ENCODE assay signal across 8 cellular contexts in the genomic region with DNA sequence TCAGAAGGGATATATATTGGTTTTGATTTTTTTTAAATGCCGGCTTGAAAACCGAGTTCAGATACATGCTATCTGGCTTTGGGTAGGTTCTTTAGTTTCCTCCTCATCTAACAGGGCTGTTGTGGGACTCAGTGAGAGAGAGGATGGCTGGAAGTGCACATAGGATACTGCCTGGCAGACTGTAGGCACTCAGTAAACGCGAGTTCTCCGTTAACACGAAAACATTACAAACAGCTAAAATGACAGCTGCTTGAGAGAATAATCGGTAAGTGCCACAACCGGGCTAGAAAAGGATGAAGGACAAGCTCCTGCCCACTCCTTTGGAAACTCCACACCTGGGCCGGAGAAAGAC. TPM values are rescaled to one million over a fixed set of nuclear protein-coding genes. Genes with fewer than 3 reads are reported as not detected.
A peak's percentile ranks its signal among the peaks of the same experiment; 100 is the strongest.
DNase-seq lines count a peak whose midpoint lies in the region; ATAC-seq, FAIRE-seq and TF ChIP-seq lines count a peak whose summit lies in the region.

No MANE protein-coding gene starts in this region.

- peak overlapping the region; percentile 85 for H3K4me3 Mint-ChIP-seq in stimulated activated effector memory CD8-positive, alpha-beta T cell treated with anti-CD3 and anti-CD28 coated beads, Interleukin-12 subunit alpha, Interleukin-12 subunit beta, amount 100 ng/mL, for 72 hours

- TF ChIP-seq EP300 in A549 (IDR thresholded peaks at IDR 0.05) = no peak

- H3K4me3 ChIP-seq in A549 = peak overlapping the region; percentile 80
- H3K4me3 ChIP-seq in hepatocyte = peak overlapping the region; percentile 37

- CTCF ChIA-PET in A549 (lab: Yijun Ruan, JAX) = interaction anchor here (0.9 to 2.0 kb wide), 6 partner anchors 10 to 559 kb away, joined by 3 to 5 read pairs (median 3); no protein-coding TSS in a partner anchor

- no peaks in the 10 kb centered on the region for H3K36me3 ChIP-seq in hepatocyte (replicated peaks; ENCODE audit: insufficient read depth, low read depth)

- no peak for FAIRE-seq in A549 (lab: Jason Lieb, UNC)
- FAIRE-seq in RCC 7860 (lab: Jason Lieb, UNC) = no peak

- TF ChIP-seq POLR2A in A549 (IDR thresholded peaks at IDR 0.05; ENCODE audit: low read length) = no peak

- H3K79me2 ChIP-seq in hepatocyte = peaks cover 45% of the 10 kb centered on the region

- H3K36me3 Mint-ChIP-seq in activated naive CD4-positive, alpha-beta T cell treated with anti-CD3 and anti-CD28 coated beads, Interleukin-2, amount 50 U/mL, for 72 hours = peaks cover 27 to 28% of the 10 kb centered on the region in 2 donors
- peaks cover 52% of the 10 kb centered on the region for H3K36me3 Mint-ChIP-seq in stimulated activated effector memory CD8-positive, alpha-beta T cell treated with anti-CD3 and anti-CD28 coated beads, Interleukin-12 subunit alpha, Interleukin-12 subunit beta, amount 100 ng/mL, for 72 hours

- peaks cover 45% of the 10 kb centered on the region for H3K4me1 Mint-ChIP-seq in stimulated activated effector memory CD8-positive, alpha-beta T cell treated with anti-CD3 and anti-CD28 coated beads, Interleukin-12 subunit alpha, Interleukin-12 subunit beta, amount 100 ng/mL, for 72 hours

- H2AFZ ChIP-seq in hepatocyte = peak overlapping the region; percentile 84

- H3K4me2 ChIP-seq in A549 = peak overlapping the region; percentile 69
- H3K4me2 ChIP-seq in hepatocyte = peak overlapping the region; percentile 80

- DNase-seq in A549 (ENCODE audit: low read depth in 1 of 2, low spot score in 1 of 2) = peak in 1 of 2 experiments; percentile 4
- DNase-seq in activated naive CD4-positive, alpha-beta T cell treated with anti-CD3 and anti-CD28 coated beads, Interleukin-2, amount 50 U/mL, for 72 hours (ENCODE audit: low spot score in 2 of 2) = no peak
- DNase-seq in hepatocyte (ENCODE audit: low spot score) = peak; percentile 18
- DNase-seq in stimulated activated effector memory CD8-positive, alpha-beta T cell treated with anti-CD3 and anti-CD28 coated beads, Interleukin-12 subunit alpha, Interleukin-12 subunit beta, amount 100 ng/mL, for 72 hours (ENCODE audit: low spot score in 2 of 2) = no peak
- no peak for DNase-seq in MV-4-11 (lab: John Stamatoyannopoulos, UW)
- DNase-seq in RCC 7860 (ENCODE audit: low spot score) = no peak

- TF ChIP-seq RAD21 in A549 (conservative IDR thresholded peaks at IDR 0.05 in 1 of 2, IDR thresholded peaks at IDR 0.05 in 1 of 2) = no peak

- no peaks in the 10 kb centered on the region for H3K9me2 ChIP-seq in hepatocyte (replicated peaks; ENCODE audit: insufficient read depth)

- H3K4me1 ChIP-seq in A549 = peaks cover 12% of the 10 kb centered on the region; the same call in 2 of the 3 replicates
- peaks cover 9% of the 10 kb centered on the region for H3K4me1 ChIP-seq in hepatocyte (ENCODE audit: insufficient read depth)

- H4K20me1 ChIP-seq in hepatocyte (ENCODE audit: insufficient read depth, poor library complexity, severe bottlenecking) = peaks cover 15% of the 10 kb centered on the region

- H3K9me3 ChIP-seq in A549 = no peaks in the 10 kb centered on the region
- no peaks in the 10 kb centered on the region for H3K9me3 ChIP-seq in hepatocyte (ENCODE audit: low read depth)

- H3K27ac ChIP-seq in A549 (peak overlapping the region; percentile 87 to 91), hepatocyte (peak overlapping the region; percentile 37)

- peak; percentile 57 to 64; a peak in 5 of 6 replicates for ATAC-seq in A549
- ATAC-seq in GM18867 (IDR thresholded peaks at IDR 0.05; ENCODE audit: unreplicated experiment) = peak; percentile 12
- ATAC-seq in HG03378 (IDR thresholded peaks at IDR 0.05; ENCODE audit: unreplicated experiment) = peak; percentile 13
- ATAC-seq in activated naive CD4-positive, alpha-beta T cell treated with anti-CD3 and anti-CD28 coated beads, Interleukin-2, amount 50 U/mL, for 72 hours = peak; percentile 16 to 21
- ATAC-seq in stimulated activated effector memory CD8-positive, alpha-beta T cell treated with anti-CD3 and anti-CD28 coated beads, Interleukin-12 subunit alpha, Interleukin-12 subunit beta, amount 100 ng/mL, for 72 hours = peak; percentile 27

- POLR2A ChIA-PET in A549 (lab: Yijun Ruan, JAX) = interaction anchor here (0.9 to 1.5 kb wide), 3 partner anchors 12 to 40 kb away, joined by 3 to 6 read pairs (median 4); a partner anchor contains a TSS

- WGBS in A549 (ENCODE audit: missing lambda C conversion rate) = 4% methylated on average over 9 of the region's 9 CpGs
- 6% methylated on average over 9 of the region's 9 CpGs for WGBS in hepatocyte (ENCODE audit: low lambda C conversion rate, missing lambda C conversion rate)

- no peaks in the 10 kb centered on the region for H3K27me3 ChIP-seq in hepatocyte

- no peak for TF ChIP-seq CTCF in A549 (IDR thresholded peaks at IDR 0.05)
- no peak for TF ChIP-seq CTCF in hepatocyte (IDR thresholded peaks at IDR 0.05; ENCODE audit: poor library complexity)

- peak overlapping the region; percentile 96 to 97 for H3K27ac Mint-ChIP-seq in activated naive CD4-positive, alpha-beta T cell treated with anti-CD3 and anti-CD28 coated beads, Interleukin-2, amount 50 U/mL, for 72 hours
- peak overlapping the region; percentile 97 for H3K27ac Mint-ChIP-seq in stimulated activated effector memory CD8-positive, alpha-beta T cell treated with anti-CD3 and anti-CD28 coated beads, Interleukin-12 subunit alpha, Interleukin-12 subunit beta, amount 100 ng/mL, for 72 hours

- no peaks in the 10 kb centered on the region for H3K9me3 Mint-ChIP-seq in activated naive CD4-positive, alpha-beta T cell treated with anti-CD3 and anti-CD28 coated beads, Interleukin-2, amount 50 U/mL, for 72 hours
- H3K9me3 Mint-ChIP-seq in stimulated activated effector memory CD8-positive, alpha-beta T cell treated with anti-CD3 and anti-CD28 coated beads, Interleukin-12 subunit alpha, Interleukin-12 subunit beta, amount 100 ng/mL, for 72 hours = no peaks in the 10 kb centered on the region

TF ChIP-seq in A549, 52 proteins besides CTCF, POLR2A, EP300 and RAD21:
- no peak for TF ChIP-seq NFE2L2 (conservative IDR thresholded peaks at IDR 0.05; ENCODE audit: low read length)
- no peak for TF ChIP-seq EHF (CRISPR knock-in tag; IDR thresholded peaks at IDR 0.05)
- no peak for TF ChIP-seq HOXA7 (CRISPR knock-in tag; IDR thresholded peaks at IDR 0.05)
- no peak for TF ChIP-seq RNF2 (IDR thresholded peaks at IDR 0.05; ENCODE audit: borderline replicate concordance, low read depth)

RNA-seq across cellular contexts. Expression of a gene that starts 0.4 kb away (rescaled TPM):
- 10.6 and 12.7 TPM in 2 replicates for polyA plus RNA-seq in A549 (2011; rRNA removed)
- 5.5 and 5.6 TPM in 2 replicates for polyA plus RNA-seq in A549 (2012; cell fraction: cytosol; rRNA removed)
- polyA plus RNA-seq in A549 (2012; cell fraction: nucleus; rRNA removed) = 8.5 TPM in 2 replicates
- polyA plus RNA-seq in A549 (2017; fragmentation: RNase III; extraction: RNeasy Plus Mini Kit Qiagen cat#74134 plus additional on column Dnase treatment) = 5.1 to 6.6 TPM (median 6.1 TPM) in 3 replicates
- 36.2 and 42.8 TPM in 2 replicates for polyA minus RNA-seq in A549 (2011; rRNA and poly(A)+ RNA removed)
- 10 to 100 TPM; 13.9 to 14.5 TPM for total RNA-seq in activated naive CD4-positive, alpha-beta T cell treated with anti-CD3 and anti-CD28 coated beads, Interleukin-2, amount 50 U/mL, for 72 hours
- 5.7 and 7.3 TPM in 2 replicates for total RNA-seq in hepatocyte
- polyA plus RNA-seq in hepatocyte = 4.9 and 13.0 TPM in 2 replicates

RNA-seq across cellular contexts. Expression of a gene that starts 0.5 kb away (rescaled TPM):
- 204 and 391 TPM in 2 replicates for polyA plus RNA-seq in A549 (2011; rRNA removed)
- 63.7 and 67.8 TPM in 2 replicates for polyA plus RNA-seq in A549 (2012; cell fraction: cytosol; rRNA removed)
- 18.3 and 51.6 TPM in 2 replicates for polyA plus RNA-seq in A549 (2012; cell fraction: nucleus; rRNA removed)
- 233 to 315 TPM (median 269 TPM) in 3 replicates for polyA plus RNA-seq in A549 (2017; fragmentation: RNase III; extraction: RNeasy Plus Mini Kit Qiagen cat#74134 plus additional on column Dnase treatment)
- 45.4 and 52.7 TPM in 2 replicates for polyA minus RNA-seq in A549 (2011; rRNA and poly(A)+ RNA removed)
- total RNA-seq in activated naive CD4-positive, alpha-beta T cell treated with anti-CD3 and anti-CD28 coated beads, Interleukin-2, amount 50 U/mL, for 72 hours = 100 to 1,000 TPM in 1 of 2 donors, 10 to 100 TPM in 1; 79.1 to 131 TPM
- total RNA-seq in hepatocyte = 51.0 and 73.7 TPM in 2 replicates
- polyA plus RNA-seq in hepatocyte = 428 and 451 TPM in 2 replicates

RNA-seq across cellular contexts. Expression of a gene that starts 40.2 kb away (rescaled TPM):
- polyA plus RNA-seq in A549 (2011; rRNA removed) (5.5 and 6.2 TPM in 2 replicates), A549 (2017; fragmentation: RNase III; extraction: RNeasy Plus Mini Kit Qiagen cat#74134 plus additional on column Dnase treatment) (3.5 to 4.4 TPM (median 4.0 TPM) in 3 replicates), hepatocyte (4.3 and 5.1 TPM in 2 replicates)
- polyA plus RNA-seq in A549 (2012; cell fraction: cytosol; rRNA removed) = 2.4 and 3.4 TPM in 2 replicates
- polyA plus RNA-seq in A549 (2012; cell fraction: nucleus; rRNA removed) = 8.3 and 9.8 TPM in 2 replicates
- polyA minus RNA-seq in A549 (2011; rRNA and poly(A)+ RNA removed) = 18.3 and 21.4 TPM in 2 replicates
- total RNA-seq in activated naive CD4-positive, alpha-beta T cell treated with anti-CD3 and anti-CD28 coated beads, Interleukin-2, amount 50 U/mL, for 72 hours = 10 to 100 TPM; 18.3 to 23.0 TPM
- total RNA-seq in hepatocyte = 11.7 and 12.4 TPM in 2 replicates
